8 cellular contexts compared by ENCODE assay signal in genomic region chr3:49358884-49359225, GRCh38. TPM values are rescaled to one million over a fixed set of nuclear protein-coding genes. Genes with fewer than 3 reads are reported as not detected.
A peak's percentile ranks its signal among the peaks of the same experiment; 100 is the strongest.
DNase-seq lines count a peak whose midpoint lies in the region; ATAC-seq and TF ChIP-seq lines count a peak whose summit lies in the region.

No MANE protein-coding gene starts in this region.

- WGBS in H9 (ENCODE audit: extremely low coverage, insufficient read length, low lambda C conversion rate), result no CpG with 5 or more reads among the region's 3 CpGs

- no peak overlapping the region for H2AK5ac ChIP-seq in H9 (ENCODE audit: insufficient read length, low read length)

- peaks cover 26 to 70% (median 54%) of the 10 kb centered on the region in 3 experiments for H3K36me3 Mint-ChIP-seq in H9 (ENCODE audit: insufficient read depth in 1 of 3, low read depth in 3 of 3)
- H3K36me3 Mint-ChIP-seq in activated T-cell treated with anti-CD3 and anti-CD28 coated beads, Interleukin-2, amount 50 U/mL, for 4 hours (ENCODE audit: insufficient read depth), result peaks cover 28% of the 10 kb centered on the region

- no peak overlapping the region for H3K56ac ChIP-seq in H9 (ENCODE audit: insufficient read length, low read depth, low read length)

- no peaks in the 10 kb centered on the region for H3K27me3 Mint-ChIP-seq in H9 (ENCODE audit: low read depth)
- no peaks in the 10 kb centered on the region for H3K27me3 Mint-ChIP-seq in activated T-cell treated with anti-CD3 and anti-CD28 coated beads, Interleukin-2, amount 50 U/mL, for 4 hours (ENCODE audit: low read depth)

- no peaks in the 10 kb centered on the region; the same call in 1 of the 2 replicates for H3K79me2 ChIP-seq in H9 (ENCODE audit: insufficient read depth, low read length)

- no peak overlapping the region for H4K91ac ChIP-seq in H9 (ENCODE audit: insufficient read length, low read depth, low read length)

- H2BK20ac ChIP-seq in H9 (ENCODE audit: low read depth, low read length, poor library complexity, severe bottlenecking), result no peak overlapping the region

- peak overlapping the region; percentile 72 to 95 (median 91) for H3K4me3 ChIP-seq in BLaER1 treated with 17β-estradiol and CSF1 and Interleukin-3, amounts not matched to agents 10 nM and 100 nM
- peak overlapping the region; percentile 61 for H3K4me3 ChIP-seq in iPS-18a (ENCODE audit: low read length)

- DNase-seq in H9 (no peak), substantia nigra (lab: John Stamatoyannopoulos, UW) (no peak), HT-29 (ENCODE audit: low spot score) (no peak), NOMO-1 treated with dmso at 0.1 percent for 144 hours (lab: John Stamatoyannopoulos, UW; ENCODE audit: unreplicated experiment) (no peak)
- no peak for DNase-seq in activated T-cell treated with anti-CD3 and anti-CD28 coated beads, Interleukin-2, amount 50 U/mL, for 4 hours

- H2BK5ac ChIP-seq in H9 (ENCODE audit: insufficient read length, low read length), result no peak overlapping the region

- no peaks in the 10 kb centered on the region for H3K27me3 ChIP-seq in BLaER1 treated with 17β-estradiol and CSF1 and Interleukin-3, amounts not matched to agents 10 nM and 100 nM
- no peaks in the 10 kb centered on the region for H3K27me3 ChIP-seq in H9 (ENCODE audit: insufficient read depth, low read length)
- no peaks in the 10 kb centered on the region for H3K27me3 ChIP-seq in iPS-18a (ENCODE audit: control insufficient read depth, insufficient read depth, low read length)

- no peak overlapping the region for H3K23ac ChIP-seq in H9 (ENCODE audit: insufficient read length, low read depth, low read length)

- no peak overlapping the region for H2AFZ ChIP-seq in H9 (ENCODE audit: low read length)

- peaks cover 29 to 52% (median 41%) of the 10 kb centered on the region in 11 experiments; a peak in 19 of 22 replicates for H4K20me1 ChIP-seq in BLaER1 treated with 17β-estradiol and CSF1 and Interleukin-3, amounts not matched to agents 10 nM and 100 nM
- H4K20me1 ChIP-seq in H9 (ENCODE audit: control insufficient read depth, insufficient read depth, insufficient read length), result no peaks in the 10 kb centered on the region

- peaks cover 0 to 2% of the 10 kb centered on the region in 2 experiments; a peak in 1 of 5 replicates for H3K9me3 Mint-ChIP-seq in H9
- H3K9me3 Mint-ChIP-seq in activated T-cell treated with anti-CD3 and anti-CD28 coated beads, Interleukin-2, amount 50 U/mL, for 4 hours, result no peaks in the 10 kb centered on the region

- H3K4me1 Mint-ChIP-seq in H9, result peaks cover 21 to 22% of the 10 kb centered on the region in 2 experiments
- peaks cover 24% of the 10 kb centered on the region for H3K4me1 Mint-ChIP-seq in activated T-cell treated with anti-CD3 and anti-CD28 coated beads, Interleukin-2, amount 50 U/mL, for 4 hours (ENCODE audit: low read depth)

- H4K5ac ChIP-seq in H9 (ENCODE audit: insufficient read length, low read depth, low read length), result no peak overlapping the region

- H3K9me3 ChIP-seq in BLaER1 treated with 17β-estradiol and CSF1 and Interleukin-3, amounts not matched to agents 10 nM and 100 nM (replicated peaks in 1 of 11), result no peaks in the 10 kb centered on the region; a peak in 1 of 22 replicates
- H3K9me3 ChIP-seq in H9 (ENCODE audit: control insufficient read depth, low read depth, low read length), result no peaks in the 10 kb centered on the region
- no peaks in the 10 kb centered on the region for H3K9me3 ChIP-seq in iPS-18a (ENCODE audit: control insufficient read depth, low read depth, low read length)

- peak overlapping the region; percentile 88 for H3K18ac ChIP-seq in H9 (ENCODE audit: insufficient read length, low read depth, low read length)

- H2BK15ac ChIP-seq in H9 (ENCODE audit: low read depth, low read length), result no peak overlapping the region; the same call in 1 of the 2 replicates

- H3K27ac ChIP-seq in BLaER1 treated with 17β-estradiol and CSF1 and Interleukin-3, amounts not matched to agents 10 nM and 100 nM, result peak overlapping the region; percentile 84 to 97 (median 93)
- peak overlapping the region; percentile 35 for H3K27ac ChIP-seq in H9 (ENCODE audit: insufficient read length, low read depth, low read length)
- H3K27ac ChIP-seq in iPS-18a (ENCODE audit: low read length), result peak overlapping the region; percentile 70
- peak overlapping the region; percentile 90 for H3K27ac ChIP-seq in substantia nigra (ENCODE audit: low read depth, low read length, poor library complexity, severe bottlenecking)

- peak overlapping the region; percentile 92 to 97 (median 94); a peak in 6 of 7 replicates for H3K27ac Mint-ChIP-seq in H9

- H2BK120ac ChIP-seq in H9 (ENCODE audit: low read depth, low read length, poor library complexity, severe bottlenecking), result no peak overlapping the region

- H3K4me1 ChIP-seq in BLaER1 treated with 17β-estradiol and CSF1 and Interleukin-3, amounts not matched to agents 10 nM and 100 nM, result peaks cover 42 to 80% (median 63%) of the 10 kb centered on the region in 10 experiments
- H3K4me1 ChIP-seq in H9 (ENCODE audit: insufficient read depth, low read length) (no peaks in the 10 kb centered on the region; the same call in 1 of the 2 replicates), iPS-18a (ENCODE audit: control insufficient read depth, low read depth, low read length) (peaks cover 11% of the 10 kb centered on the region)

- H3K4me2 ChIP-seq in BLaER1 treated with 17β-estradiol and CSF1 and Interleukin-3, amounts not matched to agents 10 nM and 100 nM, result peak overlapping the region; percentile 77 to 98 (median 92)
- peak overlapping the region; percentile 55 for H3K4me2 ChIP-seq in H9 (ENCODE audit: insufficient read depth, insufficient read length, low read length)

- no peak overlapping the region for H3K4ac ChIP-seq in H9 (ENCODE audit: low read depth, low read length)

- no peak overlapping the region for H3T11ph ChIP-seq in H9 (ENCODE audit: low read length)

- no peak overlapping the region for H4K8ac ChIP-seq in H9 (replicated peaks; ENCODE audit: insufficient read length, low read depth, low read length)

- no peak for TF ChIP-seq CTCF in H9 (conservative IDR thresholded peaks at IDR 0.05)

- H3K79me1 ChIP-seq in H9 (ENCODE audit: insufficient read depth, low read depth, low read length, poor library complexity, severe bottlenecking), result no peaks in the 10 kb centered on the region

- H3K14ac ChIP-seq in H9 (ENCODE audit: insufficient read depth, low read length), result peak overlapping the region; percentile 81; the same call in 1 of the 2 replicates

- no peak overlapping the region for H2BK12ac ChIP-seq in H9 (ENCODE audit: insufficient read length, low read depth, low read length)

- peak; percentile 21 to 49 for ATAC-seq in activated T-cell treated with anti-CD3 and anti-CD28 coated beads, Interleukin-2, amount 50 U/mL, for 4 hours
- no peak for ATAC-seq in GM18519 (IDR thresholded peaks at IDR 0.05; ENCODE audit: low FRiP score, unreplicated experiment)

- peaks cover 11% of the 10 kb centered on the region for H3K23me2 ChIP-seq in H9 (ENCODE audit: insufficient read length, low read depth, low read length, poor library complexity, severe bottlenecking)

- peak overlapping the region; percentile 91 to 98 (median 96) for H3K9ac ChIP-seq in BLaER1 treated with 17β-estradiol and CSF1 and Interleukin-3, amounts not matched to agents 10 nM and 100 nM
- H3K9ac ChIP-seq in H9 (ENCODE audit: extremely low read depth, insufficient read length, low read length), result peak overlapping the region; percentile 11
- H3K9ac ChIP-seq in iPS-18a (ENCODE audit: low read length), result peak overlapping the region; percentile 69

- H3K4me3 Mint-ChIP-seq in H9, result peak overlapping the region; percentile 93 to 94
- peak overlapping the region; percentile 86 for H3K4me3 Mint-ChIP-seq in activated T-cell treated with anti-CD3 and anti-CD28 coated beads, Interleukin-2, amount 50 U/mL, for 4 hours

- peaks cover 80 to 92% (median 86%) of the 10 kb centered on the region in 11 experiments for H3K36me3 ChIP-seq in BLaER1 treated with 17β-estradiol and CSF1 and Interleukin-3, amounts not matched to agents 10 nM and 100 nM
- H3K36me3 ChIP-seq in iPS-18a (ENCODE audit: control insufficient read depth, low read depth, low read length), result peaks cover 36% of the 10 kb centered on the region

RNA-seq across cellular contexts. Expression of gene GPX1, which starts 0.7 kb away (rescaled TPM):
- total RNA-seq in H9 (2021), result 253 and 265 TPM in 2 replicates
- total RNA-seq in activated T-cell treated with anti-CD3 and anti-CD28 coated beads, Interleukin-2, amount 50 U/mL, for 4 hours, result 100 to 1,000 TPM; 109 to 152 (median 132) TPM
- 500 and 516 TPM in 2 replicates for total RNA-seq in HT-29 (2014; rRNA removed; shearing (Covaris generic))

RNA-seq across cellular contexts. Expression of gene USP4, which starts 19.0 kb away (rescaled TPM):
- total RNA-seq in H9 (2021), result 33.5 and 36.1 TPM in 2 replicates
- total RNA-seq in activated T-cell treated with anti-CD3 and anti-CD28 coated beads, Interleukin-2, amount 50 U/mL, for 4 hours, result 10 to 100 TPM; 60.1 to 71.3 (median 61.6) TPM
- 8.0 and 14.7 TPM in 2 replicates for total RNA-seq in HT-29 (2014; rRNA removed; shearing (Covaris generic))

RNA-seq across cellular contexts. Expression of gene RHOA, which starts 52.9 kb away (rescaled TPM):
- 403 and 409 TPM in 2 replicates for total RNA-seq in H9 (2021)
- total RNA-seq in activated T-cell treated with anti-CD3 and anti-CD28 coated beads, Interleukin-2, amount 50 U/mL, for 4 hours, result 100 to 1,000 TPM; 390 to 408 (median 408) TPM
- 199 and 229 TPM in 2 replicates for total RNA-seq in HT-29 (2014; rRNA removed; shearing (Covaris generic))

RNA-seq across cellular contexts. Expression of gene TCTA, which starts 53.4 kb away (rescaled TPM):
- total RNA-seq in H9 (2021), result 11.2 and 12.2 TPM in 2 replicates
- 10 to 100 TPM; 20.0 to 21.8 (median 20.1) TPM for total RNA-seq in activated T-cell treated with anti-CD3 and anti-CD28 coated beads, Interleukin-2, amount 50 U/mL, for 4 hours
- 26.6 TPM in 2 replicates for total RNA-seq in HT-29 (2014; rRNA removed; shearing (Covaris generic))

Comparison
In these comparisons a context has a peak if more than half of its experiments do, and no peak if none do; other contexts are left out.
1. H3K27ac ChIP-seq: peak in every context shown above with its lines; median percentile 93 in BLaER1 treated with 17β-estradiol and CSF1 and Interleukin-3, amounts not matched to agents 10 nM and 100 nM; 90 in substantia nigra; 70 in iPS-18a; 35 in H9.
2. H3K9ac ChIP-seq: peak in every context shown above with its lines; median percentile 96 in BLaER1 treated with 17β-estradiol and CSF1 and Interleukin-3, amounts not matched to agents 10 nM and 100 nM; 69 in iPS-18a; 11 in H9.